ENCODE assay signal across 25 cellular contexts in the genomic region with DNA sequence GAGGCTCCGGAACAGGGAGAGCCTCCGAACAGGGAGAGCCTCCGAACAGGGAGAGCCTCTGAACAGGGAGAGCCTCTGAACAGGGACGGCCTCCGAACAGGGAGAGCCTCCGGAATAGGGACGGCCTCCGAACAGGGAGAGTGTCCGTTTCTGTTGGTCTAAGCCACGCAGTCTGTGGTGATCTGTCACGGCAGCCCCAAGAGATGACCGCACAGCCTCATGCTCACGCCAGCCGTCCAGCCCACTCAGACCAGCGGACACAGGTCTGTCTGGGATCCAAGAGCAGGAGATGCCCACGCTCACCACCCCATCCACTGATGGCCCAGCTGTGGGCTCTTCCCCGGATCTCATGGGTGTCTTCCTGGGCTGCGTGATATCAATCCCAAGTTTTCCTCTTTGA. TPM values are rescaled to one million over a fixed set of nuclear protein-coding genes. Genes with fewer than 3 reads are reported as not detected.
DNase-seq lines count a peak whose midpoint lies in the region; ATAC-seq and TF ChIP-seq lines count a peak whose summit lies in the region.
"Had no signal": no experiment of that assay in that cellular context is flagged by ENCODE, and none has a peak within 500 bp of the region (broad histone marks: within the 10 kb centered on the region; RNA-seq: fewer than 3 reads in every experiment).

No MANE protein-coding gene starts in this region.

- TF ChIP-seq CTCF in RWPE2 (IDR thresholded peaks at IDR 0.05; ENCODE audit: poor library complexity, severe bottlenecking) = no peak
- no peak for TF ChIP-seq CTCF in glutamatergic neuron (IDR thresholded peaks at IDR 0.05; ENCODE audit: partially characterized antibody, unreplicated experiment)

- peaks cover 3% of the 10 kb centered on the region for H3K27me3 ChIP-seq in RWPE2 (ENCODE audit: insufficient read depth, poor library complexity, severe bottlenecking)

- H3K36me3 ChIP-seq in RWPE2 (ENCODE audit: low read depth) = no peaks in the 10 kb centered on the region
- H3K36me3 ChIP-seq: BE2C; BLaER1 treated with 17β-estradiol and CSF1 and Interleukin-3, amounts not matched to agents 10 nM and 100 nM had no signal

- no peak overlapping the region for H3K27ac Mint-ChIP-seq in glutamatergic neuron (ENCODE audit: unreplicated experiment)
- H3K27ac Mint-ChIP-seq: CD14-positive monocyte; CD4-positive, alpha-beta T cell; CD8-positive, alpha-beta memory T cell; GM23338; H9 had no signal

- no peaks in the 10 kb centered on the region for H3K4me1 Mint-ChIP-seq in glutamatergic neuron (ENCODE audit: low read depth, unreplicated experiment)
- H3K4me1 Mint-ChIP-seq: CD14-positive monocyte; CD8-positive, alpha-beta memory T cell; GM23338; H9 had no signal

- H3K27ac ChIP-seq in RWPE2 (ENCODE audit: poor library complexity, severe bottlenecking) = no peak overlapping the region
- H3K27ac ChIP-seq: A549; BLaER1 treated with 17β-estradiol and CSF1 and Interleukin-3, amounts not matched to agents 10 nM and 100 nM had no signal

- H3K4me1 ChIP-seq in RWPE2 (ENCODE audit: insufficient read depth, poor library complexity, severe bottlenecking) = no peaks in the 10 kb centered on the region
- H3K4me1 ChIP-seq: A549, BE2C had no signal

- ATAC-seq in left ventricle myocardium superior = no peak
- no peak for ATAC-seq in Right ventricle myocardium inferior
- no peak for ATAC-seq in RWPE2 (ENCODE audit: low read depth)
- no peak for ATAC-seq in HG03280 (IDR thresholded peaks at IDR 0.05; ENCODE audit: unreplicated experiment)
- ATAC-seq in GM21737 (IDR thresholded peaks at IDR 0.05; ENCODE audit: unreplicated experiment) = no peak
- ATAC-seq: A549, GM12878, GM23338, HCT116 had no signal

- intact Hi-C loops in left ventricle myocardium superior (cut with micrococcal nuclease) = no loop called here
- intact Hi-C loops in Right ventricle myocardium inferior (cut with DNase I) = no loop called here
- intact Hi-C loops in posterior cingulate gyrus (cut with DNase I) = no loop called here

- no peaks in the 10 kb centered on the region for H3K9me3 ChIP-seq in RWPE2 (ENCODE audit: severe bottlenecking)
- H3K9me3 ChIP-seq: BE2C had no signal

- no peaks in the 10 kb centered on the region for H3K36me3 Mint-ChIP-seq in glutamatergic neuron (ENCODE audit: unreplicated experiment)
- H3K36me3 Mint-ChIP-seq: CD14-positive monocyte; CD8-positive, alpha-beta memory T cell had no signal

- no peak overlapping the region for H3K4me3 Mint-ChIP-seq in glutamatergic neuron (ENCODE audit: unreplicated experiment)
- H3K4me3 Mint-ChIP-seq: CD14-positive monocyte; CD4-positive, alpha-beta T cell; CD8-positive, alpha-beta memory T cell; GM23338; H9 had no signal

- peak; percentile 15 for DNase-seq in left ventricle myocardium superior
- DNase-seq in Right ventricle myocardium inferior (ENCODE audit: missing footprints) = no peak
- peak; percentile 30 for DNase-seq in RWPE2 (ENCODE audit: low spot score)
- peak; percentile 5 for DNase-seq in glutamatergic neuron
- peak in 6 of 10 donors; percentile 5 to 77 (median 44) for DNase-seq in posterior cingulate gyrus
- no peak for DNase-seq in activated CD4-positive, alpha-beta T cell treated with anti-CD3 and anti-CD28 coated beads, Interleukin-2, amount 50 U/mL, for 1 hour
- DNase-seq: 8988T; ACHN; AML-193; BE2C; Calu3; CD4-positive, alpha-beta T cell; CD8-positive, alpha-beta memory T cell; COR-L47; DMS53; DMS79 treated with DMSO at 0.1 percent for 48 hours; H9 had no signal

- peaks cover 7% of the 10 kb centered on the region for H3K27me3 Mint-ChIP-seq in glutamatergic neuron (ENCODE audit: unreplicated experiment)

- H3K9me3 Mint-ChIP-seq in glutamatergic neuron (ENCODE audit: unreplicated experiment) = peaks cover 7% of the 10 kb centered on the region
- H3K9me3 Mint-ChIP-seq: CD4-positive, alpha-beta T cell had no signal

- no peak overlapping the region for H3K4me3 ChIP-seq in RWPE2 (ENCODE audit: severe bottlenecking)
- H3K4me3 ChIP-seq: A549; BLaER1 treated with 17β-estradiol and CSF1 and Interleukin-3, amounts not matched to agents 10 nM and 100 nM; GM12878; GM23338 had no signal

RNA-seq across cellular contexts. Expression of a gene that starts 33.3 kb away (rescaled TPM):
- total RNA-seq in left ventricle myocardium superior = 1.6 TPM
- total RNA-seq in Right ventricle myocardium inferior = not detected
- 13.7 TPM for total RNA-seq in glutamatergic neuron (ENCODE audit: unreplicated experiment)
- total RNA-seq: CD4-positive, alpha-beta T cell; GM12878 had no signal

Comparison
In these comparisons a context has a peak if more than half of its experiments do, and no peak if none do; other contexts are left out.
1. DNase-seq: peak in left ventricle myocardium superior (single experiment), RWPE2 (single experiment), glutamatergic neuron (single experiment) and posterior cingulate gyrus (6 of 10); none in Right ventricle myocardium inferior (single experiment) and activated CD4-positive, alpha-beta T cell treated with anti-CD3 and anti-CD28 coated beads, Interleukin-2, amount 50 U/mL, for 1 hour (single experiment).